ENCODE assay signal across 26 cellular contexts in genomic region chrX:7112071-7112470, GRCh38. TPM values are rescaled to one million over a fixed set of nuclear protein-coding genes. Genes with fewer than 3 reads are reported as not detected.
DNase-seq lines count a peak whose midpoint lies in the region; ATAC-seq, FAIRE-seq and TF ChIP-seq lines count a peak whose summit lies in the region.
"Had no signal": no experiment of that assay in that cellular context is flagged by ENCODE, and none has a peak within 500 bp of the region (broad histone marks: within the 10 kb centered on the region; RNA-seq: fewer than 3 reads in every experiment).

No MANE protein-coding gene starts in this region.

- POLR2A ChIA-PET in GM12878 (lab: Charles Lee), result interaction anchor here (0.6 to 10.2 kb wide), 8 partner anchors 9 to 152 kb away, joined by 4 to 117 read pairs (median 5); partner anchors contain the start of genes PUDP and STS

- CTCF ChIA-PET in GM12878 (lab: Yijun Ruan, JAX), result interaction anchor here (1.2 to 5.2 kb wide), 4 partner anchors 21 to 35 kb away, joined by 3 to 34 read pairs (median 18); partner anchors contain the start of gene STS

- H4K20me1 ChIP-seq in DND-41 (ENCODE audit: insufficient read depth, low read length), result no peaks in the 10 kb centered on the region
- no peaks in the 10 kb centered on the region for H4K20me1 ChIP-seq in Loucy (ENCODE audit: insufficient read depth, low read length, poor library complexity, severe bottlenecking)
- H4K20me1 ChIP-seq in GM12878 (ENCODE audit: control insufficient read depth, insufficient read depth), result no peaks in the 10 kb centered on the region

- WGBS in GM12878 (ENCODE audit: insufficient coverage, insufficient replicate concordance, low lambda C conversion rate, missing lambda C conversion rate), result 98% methylated on average over 7 of the region's 7 CpGs

- H3K36me3 ChIP-seq in DND-41 (ENCODE audit: insufficient read depth, low read length), result peaks cover 32% of the 10 kb centered on the region
- no peaks in the 10 kb centered on the region for H3K36me3 ChIP-seq in Loucy (ENCODE audit: insufficient read depth, low read length)
- H3K36me3 ChIP-seq in GM12878 (ENCODE audit: control insufficient read depth in 2 of 2, insufficient read depth in 2 of 2, low read length in 1 of 2), result peaks cover 0 to 6% of the 10 kb centered on the region in 2 experiments; a peak in 3 of 4 replicates
- H3K36me3 ChIP-seq: BE2C had no signal

- H3K27me3 ChIP-seq in DND-41 (ENCODE audit: insufficient read depth, low read length, poor library complexity) (no peaks in the 10 kb centered on the region), Loucy (ENCODE audit: insufficient read depth, low read length, poor library complexity, severe bottlenecking) (no peaks in the 10 kb centered on the region), GM12878 (replicated peaks in 1 of 2; ENCODE audit: control insufficient read depth in 2 of 2, insufficient read depth in 2 of 2, low read length in 1 of 2) (no peaks in the 10 kb centered on the region)
- H3K27me3 ChIP-seq: BE2C had no signal

- TF ChIP-seq CTCF in DND-41 (IDR thresholded peaks at IDR 0.05; ENCODE audit: borderline replicate concordance, extremely low read depth, low read length, poor library complexity, severe bottlenecking), result no peak
- no peak for TF ChIP-seq CTCF in Loucy (conservative IDR thresholded peaks at IDR 0.05; ENCODE audit: low read length)
- no peak for TF ChIP-seq CTCF in GM12878 (IDR thresholded peaks at IDR 0.05 in 2 of 3, conservative IDR thresholded peaks at IDR 0.05 in 1 of 3; ENCODE audit: control insufficient read depth in 2 of 3, extremely low read depth in 1 of 3, insufficient read depth in 1 of 3, low read depth in 3 of 3, low read length in 3 of 3)

- RAD21 ChIA-PET in GM12878 (lab: Charles Lee; ENCODE audit: unreplicated experiment), result interaction anchor here (0.9 to 10.2 kb wide), 7 partner anchors 10 to 372 kb away, joined by 3 to 127 read pairs (median 17); partner anchors contain the start of genes PUDP and STS

- SMC1A ChIA-PET in GM12878 (lab: Charles Lee; ENCODE audit: uncharacterized antibody, unreplicated experiment), result interaction anchor here (0.9 to 6.9 kb wide), 10 partner anchors 10 to 373 kb away, joined by 3 to 80 read pairs (median 14); partner anchors contain the start of genes PUDP and STS

- peaks cover 4% of the 10 kb centered on the region; the same call in 1 of the 2 replicates for H3F3A ChIP-seq in Loucy (ENCODE audit: low read depth)

- in situ Hi-C loops in GM12878 (cut with MboI), result no loop called here

- intact Hi-C loops in GM12878 (cut with micrococcal nuclease; ENCODE audit: unreplicated experiment), result no loop called here

- H3K4me2 ChIP-seq in DND-41 (ENCODE audit: insufficient read depth, low read length) (peak overlapping the region; percentile 50), Loucy (ENCODE audit: low read depth, low read length, poor library complexity, severe bottlenecking) (peak overlapping the region; percentile 53), GM12878 (ENCODE audit: control insufficient read depth, insufficient read depth) (no peak overlapping the region)
- H3K4me2 ChIP-seq: PC-9, SK-N-SH had no signal

- H3K9me3 ChIP-seq in DND-41 (ENCODE audit: insufficient read depth, low read length, severe bottlenecking) (no peaks in the 10 kb centered on the region), Loucy (ENCODE audit: insufficient read depth, low read depth, low read length) (no peaks in the 10 kb centered on the region), GM12878 (replicated peaks; ENCODE audit: control insufficient read depth, insufficient read depth, low read length) (peaks cover 1% of the 10 kb centered on the region; the same call in 2 of the 3 replicates)
- H3K9me3 ChIP-seq: BE2C, Caco-2, SK-N-SH had no signal

- BruUV-seq in GM12878 (replicated peaks; lab: Mats Ljungman, UMichigan), result no TSS peak

- 0 out of 4 replicates have a peak overlapping the region, but pooled peaks of 1 of the 2 experiments have one; percentile 28 for H3K4me3 ChIP-seq in DND-41 (ENCODE audit: low read depth in 1 of 2, low read length in 2 of 2)
- H3K4me3 ChIP-seq in Loucy (ENCODE audit: low read length, poor library complexity, severe bottlenecking), result no peak overlapping the region
- H3K4me3 ChIP-seq in GM12878, result no peak overlapping the region
- H3K4me3 ChIP-seq: K562, PC-9 had no signal

- H3K27ac ChIP-seq in DND-41 (ENCODE audit: low read length) (peak overlapping the region; percentile 95), GM12878 (ENCODE audit: control insufficient read depth, insufficient read depth) (peak overlapping the region; percentile 99)
- H3K27ac ChIP-seq: HL-60 had no signal

- no peak for TF ChIP-seq EP300 in GM12878 (IDR thresholded peaks at IDR 0.05; ENCODE audit: borderline replicate concordance in 1 of 2, control insufficient read depth in 1 of 2, low read depth in 2 of 2, low read length in 2 of 2)

- peaks cover 92% of the 10 kb centered on the region for H3K4me1 ChIP-seq in DND-41 (ENCODE audit: insufficient read depth, low read length)
- peaks cover 44% of the 10 kb centered on the region for H3K4me1 ChIP-seq in Loucy (ENCODE audit: insufficient read depth, low read length, poor library complexity, severe bottlenecking)
- peaks cover 80% of the 10 kb centered on the region for H3K4me1 ChIP-seq in GM12878 (ENCODE audit: control insufficient read depth, insufficient read depth, low read length)
- H3K4me1 ChIP-seq: BE2C, Caco-2 had no signal

- no peak for TF ChIP-seq RAD21 in GM12878 (IDR thresholded peaks at IDR 0.05; ENCODE audit: insufficient read depth, low read depth, low read length)

- FAIRE-seq in GM12878 (lab: Jason Lieb, UNC), result no peak
- FAIRE-seq: HepG2, K562 had no signal

- H2AFZ ChIP-seq in DND-41 (ENCODE audit: low read depth, low read length) (no peak overlapping the region), Loucy (ENCODE audit: low read length) (no peak overlapping the region), GM12878 (ENCODE audit: control insufficient read depth, low read depth, low read length) (no peak overlapping the region)
- H2AFZ ChIP-seq: PC-9 had no signal

- H3K9me2 ChIP-seq in Loucy (replicated peaks; ENCODE audit: low read depth, low read length), result no peaks in the 10 kb centered on the region
- H3K9me2 ChIP-seq: SK-N-SH had no signal

- ATAC-seq in DND-41 (ENCODE audit: insufficient read depth, low read depth) (no peak), GM12878 (no peak), HG03108 (IDR thresholded peaks at IDR 0.05; ENCODE audit: unreplicated experiment) (no peak)
- ATAC-seq: HepG2, K562 had no signal

- H3K9ac ChIP-seq in DND-41 (ENCODE audit: low read depth, low read length) (peak overlapping the region; percentile 77), Loucy (ENCODE audit: low read depth, low read length, poor library complexity, severe bottlenecking) (peak overlapping the region; percentile 80), GM12878 (ENCODE audit: control insufficient read depth, insufficient read depth, low read length) (no peak overlapping the region)
- H3K9ac ChIP-seq: SK-N-SH had no signal

- no peak for TF ChIP-seq POLR2A in GM12878 (IDR thresholded peaks at IDR 0.05; ENCODE audit: low read depth, low read length)

- H3K79me2 ChIP-seq in DND-41 (ENCODE audit: insufficient read depth, low read length) (peaks cover 93% of the 10 kb centered on the region), Loucy (ENCODE audit: insufficient read depth, low read length) (peaks cover 24% of the 10 kb centered on the region; the same call in 1 of the 2 replicates), GM12878 (ENCODE audit: control insufficient read depth, insufficient read depth, low read length) (peaks cover 37% of the 10 kb centered on the region)

- DNase-seq in DND-41 (no peak), NCI-H69 (lab: John Stamatoyannopoulos, UW) (peak; percentile 91), GM12878 (ENCODE audit: low read depth, low spot score) (no peak), inferior parietal cortex (ENCODE audit: extremely low spot score) (no peak), medulla oblongata (ENCODE audit: extremely low spot score) (no peak), superior temporal gyrus (ENCODE audit: extremely low spot score) (no peak)
- DNase-seq: BE2C; Caco-2; CD4-positive, alpha-beta T cell; DMS 273 treated with DMSO at 0.1 percent for 48 hours; DMS79 treated with DMSO at 0.1 percent for 48 hours; GOT3; HCEC 1CT; NCI-H1105 treated with DMSO at 0.1 percent for 48 hours; NCI-H2171 treated with DMSO at 0.1 percent for 48 hours; NCI-H446 treated with DMSO at 0.1 percent for 48 hours; NCI-H526 treated with DMSO at 0.1 percent for 48 hours; PC-9; RPMI8226; SHP77; SK-N-SH had no signal

RNA-seq across cellular contexts. Expression of gene STS, which starts 35.4 kb away (rescaled TPM):
- 41.8 and 44.8 TPM in 2 replicates for total RNA-seq in GM12878 (2013; cell fraction: nucleolus; rRNA removed)
- 4.6 and 4.8 TPM in 2 replicates for total RNA-seq in GM12878 (2014; rRNA removed)
- total RNA-seq in GM12878 (2014; rRNA removed; fragmentation: Illumina TruSeq; extraction: Trizol), result 5.1 and 5.3 TPM in 2 replicates
- total RNA-seq in GM12878 (2021), result 5.3 and 6.1 TPM in 2 replicates
- 8.9 TPM for polyA plus RNA-seq in GM12878 (2011; ENCODE audit: low read depth)
- 19.4 and 19.6 TPM in 2 replicates for polyA plus RNA-seq in GM12878 (2011; rRNA removed)
- 14.9 and 16.4 TPM in 2 replicates for polyA plus RNA-seq in GM12878 (2011; cell fraction: cytosol; rRNA removed)
- 11.4 and 13.1 TPM in 2 replicates for polyA plus RNA-seq in GM12878 (2011; cell fraction: nucleus; rRNA removed)
- polyA plus RNA-seq in GM12878 (2012), result 7.6 and 10.6 TPM in 2 replicates
- 7.0 and 7.2 TPM in 2 replicates for polyA plus RNA-seq in GM12878 (2014; fragmentation: Illumina TruSeq; extraction: Trizol)
- polyA plus RNA-seq in GM12878 (2014; fragmentation: Nextera tagmentation; extraction: Ambion mirVana), result 1 to 10 TPM; 1.6 to 1.7 TPM
- polyA plus RNA-seq in GM12878 (2014; rRNA removed), result 2.4 and 3.2 TPM in 2 replicates
- 1 to 10 TPM; 3.4 to 4.8 TPM for polyA plus RNA-seq in GM12878 (2016; fragmentation: Nextera tagmentation; extraction: Ambion mirVana)
- polyA minus RNA-seq in GM12878 (2011; rRNA and poly(A)+ RNA removed), result 43.4 and 45.0 TPM in 2 replicates
- polyA minus RNA-seq in GM12878 (2011; cell fraction: cytosol; rRNA and poly(A)+ RNA removed), result 11.5 and 12.5 TPM in 2 replicates
- polyA minus RNA-seq in GM12878 (2011; cell fraction: nucleus; rRNA and poly(A)+ RNA removed), result 16.2 and 23.8 TPM in 2 replicates

RNA-seq across cellular contexts. Expression of gene PUDP, which starts 35.9 kb away (rescaled TPM):
- 37.5 and 37.8 TPM in 2 replicates for total RNA-seq in GM12878 (2013; cell fraction: nucleolus; rRNA removed)
- total RNA-seq in GM12878 (2014; rRNA removed) (30.8 and 33.5 TPM in 2 replicates), GM12878 (2014; rRNA removed; fragmentation: Illumina TruSeq; extraction: Trizol) (35.6 and 38.6 TPM in 2 replicates), GM12878 (2021) (51.6 and 58.6 TPM in 2 replicates)
- polyA plus RNA-seq in GM12878 (2011; ENCODE audit: low read depth), result 29.9 TPM
- polyA plus RNA-seq in GM12878 (2011; rRNA removed) (81.2 and 89.2 TPM in 2 replicates), GM12878 (2014; fragmentation: Illumina TruSeq; extraction: Trizol) (61.2 and 62.5 TPM in 2 replicates), GM12878 (2014; fragmentation: Nextera tagmentation; extraction: Ambion mirVana) (10 to 100 TPM; 68.9 to 83.5 TPM), GM12878 (2014; rRNA removed) (46.3 and 58.9 TPM in 2 replicates), GM12878 (2016; fragmentation: Nextera tagmentation; extraction: Ambion mirVana) (10 to 100 TPM; 61.0 to 64.7 TPM)
- polyA plus RNA-seq in GM12878 (2011; cell fraction: cytosol; rRNA removed), result 61.1 and 61.2 TPM in 2 replicates
- polyA plus RNA-seq in GM12878 (2011; cell fraction: nucleus; rRNA removed), result 32.2 and 34.9 TPM in 2 replicates
- polyA plus RNA-seq in GM12878 (2012), result 35.7 and 40.1 TPM in 2 replicates
- 69.1 and 71.5 TPM in 2 replicates for polyA minus RNA-seq in GM12878 (2011; rRNA and poly(A)+ RNA removed)
- polyA minus RNA-seq in GM12878 (2011; cell fraction: cytosol; rRNA and poly(A)+ RNA removed), result 14.2 and 20.7 TPM in 2 replicates
- 23.2 and 33.6 TPM in 2 replicates for polyA minus RNA-seq in GM12878 (2011; cell fraction: nucleus; rRNA and poly(A)+ RNA removed)
